Comparison of ENCODE assay signal across 26 cellular contexts in genomic region chr6:107564223-107564855, GRCh38.
DNase-seq lines count a peak whose midpoint lies in the region; ATAC-seq and TF ChIP-seq lines count a peak whose summit lies in the region.
"Had no signal": no experiment of that assay in that cellular context is flagged by ENCODE, and none has a peak within 500 bp of the region (broad histone marks: within the 10 kb centered on the region; RNA-seq: fewer than 3 reads in every experiment).

No MANE protein-coding gene starts in this region.

- peak overlapping the region in 1 of 5 experiments; percentile 5 for H3K4me3 Mint-ChIP-seq in brain
- no peak overlapping the region for H3K4me3 Mint-ChIP-seq in activated T-helper 17 cell treated with anti-CD3 and anti-CD28 coated beads, Interleukin-2, amount 50 U/mL, for 72 hours
- H3K4me3 Mint-ChIP-seq: dendritic cell treated with granulocyte-macrophage colony-stimulating factor and Interleukin-4, amounts not matched to agents 40 ng/mL and 50 ng/mL, for 4 days; memory B cell; natural killer cell; T-helper 1 cell treated with Interleukin-12 subunit alpha and Interleukin-12 subunit beta and Interleukin-4 antibody, amounts not matched to agents 30 μg/mL and 1 μg/mL, for 36 hours had no signal

- H3K27ac ChIP-seq in heart left ventricle (peak overlapping the region in 7 of 12 donors; percentile 6 to 64 (median 11)), muscle layer of colon (ENCODE audit: low read depth, low read length) (peak overlapping the region; percentile 42), tibial artery (peak overlapping the region; percentile 62 to 64)
- H3K27ac ChIP-seq: breast epithelium, epithelial cell of prostate, WERI-Rb-1 had no signal

- intact Hi-C loops in heart left ventricle (cut with DNase I) (no loop called here), cardiac septum (cut with DNase I) (no loop called here), tibial artery (cut with DNase I; ENCODE audit: low total_unique reads) (loop anchor here (5.0 kb wide), 1 partner anchor 72 kb away; the partner anchor contains the start of gene SOBP)

- no peaks in the 10 kb centered on the region for H3K27me3 ChIP-seq in heart left ventricle
- H3K27me3 ChIP-seq in muscle layer of colon (ENCODE audit: control insufficient read depth in 1 of 2, insufficient read depth in 2 of 2, low read length in 2 of 2) = no peaks in the 10 kb centered on the region
- H3K27me3 ChIP-seq in tibial artery = no peaks in the 10 kb centered on the region
- H3K27me3 ChIP-seq: breast epithelium had no signal

- H3K27ac Mint-ChIP-seq in brain = peak overlapping the region in 3 of 5 experiments; percentile 63 to 93 (median 76)
- no peak overlapping the region for H3K27ac Mint-ChIP-seq in activated T-helper 17 cell treated with anti-CD3 and anti-CD28 coated beads, Interleukin-2, amount 50 U/mL, for 72 hours
- H3K27ac Mint-ChIP-seq: dendritic cell treated with granulocyte-macrophage colony-stimulating factor and Interleukin-4, amounts not matched to agents 40 ng/mL and 50 ng/mL, for 4 days; memory B cell; natural killer cell; progenitor cell of endocrine pancreas; T-helper 1 cell treated with Interleukin-12 subunit alpha and Interleukin-12 subunit beta and Interleukin-4 antibody, amounts not matched to agents 30 μg/mL and 1 μg/mL, for 36 hours had no signal

- H3K27me3 Mint-ChIP-seq in brain = no peaks in the 10 kb centered on the region
- H3K27me3 Mint-ChIP-seq in activated T-helper 17 cell treated with anti-CD3 and anti-CD28 coated beads, Interleukin-2, amount 50 U/mL, for 72 hours = peaks cover 35% of the 10 kb centered on the region
- H3K27me3 Mint-ChIP-seq: progenitor cell of endocrine pancreas had no signal

- H3K4me1 ChIP-seq in heart left ventricle (peaks cover 0 to 45% (median 2%) of the 10 kb centered on the region in 12 donors), muscle layer of colon (ENCODE audit: insufficient read depth, low read length) (peaks cover 33% of the 10 kb centered on the region), tibial artery (peaks cover 0 to 41% (median 17%) of the 10 kb centered on the region in 4 donors)
- H3K4me1 ChIP-seq: breast epithelium, HAP-1 had no signal

- H3K36me3 ChIP-seq in heart left ventricle = peaks cover 0 to 9% (median 0%) of the 10 kb centered on the region in 9 donors
- no peaks in the 10 kb centered on the region for H3K36me3 ChIP-seq in muscle layer of colon (ENCODE audit: insufficient read depth, low read length)
- no peaks in the 10 kb centered on the region for H3K36me3 ChIP-seq in tibial artery
- H3K36me3 ChIP-seq: breast epithelium, WERI-Rb-1 had no signal

- peaks cover 67% of the 10 kb centered on the region for H3K4me1 Mint-ChIP-seq in brain
- H3K4me1 Mint-ChIP-seq in activated T-helper 17 cell treated with anti-CD3 and anti-CD28 coated beads, Interleukin-2, amount 50 U/mL, for 72 hours = no peaks in the 10 kb centered on the region
- H3K4me1 Mint-ChIP-seq: natural killer cell had no signal

- no peak overlapping the region for H3K4me3 ChIP-seq in heart left ventricle
- no peak overlapping the region for H3K4me3 ChIP-seq in muscle layer of colon (ENCODE audit: low read depth in 1 of 2, low read length in 2 of 2)
- H3K4me3 ChIP-seq in tibial artery = peak overlapping the region in 1 of 2 donors; percentile 2
- H3K4me3 ChIP-seq: breast epithelium, HAP-1 had no signal

- DNase-seq in heart left ventricle (no peak), cardiac septum (ENCODE audit: low spot score) (no peak), tibial artery (no peak)
- DNase-seq: 8988T; activated CD8-positive, alpha-beta memory T cell treated with anti-CD3 and anti-CD28 coated beads, Interleukin-2, amount 50 U/mL, for 4 hours; activated effector memory CD4-positive, alpha-beta T cell treated with Interleukin-2 at 50 U/mL for 16 hours; COR-L47; DMS79 treated with DMSO at 0.1 percent for 48 hours; natural killer cell; NCI-H2107; NCI-H510A treated with DMSO at 0.1 percent for 48 hours; SHP77; stimulated activated CD8-positive, alpha-beta memory T cell treated with anti-CD3 and anti-CD28 coated beads, Interleukin-4, amount 100 ng/mL, for 48 hours; WERI-Rb-1 had no signal

- 57 to 74% (median 64%) methylated on average over 6 of the region's 6 CpGs for WGBS in heart left ventricle, 4 donors

- no peaks in the 10 kb centered on the region for H3K9me3 Mint-ChIP-seq in brain
- H3K9me3 Mint-ChIP-seq in activated T-helper 17 cell treated with anti-CD3 and anti-CD28 coated beads, Interleukin-2, amount 50 U/mL, for 72 hours = no peaks in the 10 kb centered on the region
- H3K9me3 Mint-ChIP-seq: dendritic cell treated with granulocyte-macrophage colony-stimulating factor and Interleukin-4, amounts not matched to agents 40 ng/mL and 50 ng/mL, for 4 days; memory B cell; natural killer cell; T-helper 1 cell treated with Interleukin-12 subunit alpha and Interleukin-12 subunit beta and Interleukin-4 antibody, amounts not matched to agents 30 μg/mL and 1 μg/mL, for 36 hours had no signal

- TF ChIP-seq POLR2A in heart left ventricle (IDR thresholded peaks at IDR 0.05) = no peak

- peaks cover 35% of the 10 kb centered on the region for H3K36me3 Mint-ChIP-seq in brain
- H3K36me3 Mint-ChIP-seq in activated T-helper 17 cell treated with anti-CD3 and anti-CD28 coated beads, Interleukin-2, amount 50 U/mL, for 72 hours (ENCODE audit: low read depth) = no peaks in the 10 kb centered on the region
- H3K36me3 Mint-ChIP-seq: memory B cell, natural killer cell had no signal

- H3K9me3 ChIP-seq in heart left ventricle (no peaks in the 10 kb centered on the region), muscle layer of colon (ENCODE audit: low read length) (no peaks in the 10 kb centered on the region), tibial artery (no peaks in the 10 kb centered on the region)
- H3K9me3 ChIP-seq: breast epithelium, HAP-1 had no signal

- TF ChIP-seq CTCF in heart left ventricle (IDR thresholded peaks at IDR 0.05) (no peak), brain (conservative IDR thresholded peaks at IDR 0.05) (no peak), tibial artery (IDR thresholded peaks at IDR 0.05) (no peak)

- no peak overlapping the region for H3K9ac ChIP-seq in muscle layer of colon (ENCODE audit: low read length)

- ATAC-seq in heart left ventricle = no peak
- no peak for ATAC-seq in GM21390 (IDR thresholded peaks at IDR 0.05; ENCODE audit: unreplicated experiment)
- no peak for ATAC-seq in activated T-helper 17 cell treated with anti-CD3 and anti-CD28 coated beads, Interleukin-2, amount 50 U/mL, for 72 hours (replicated peaks)
- ATAC-seq in HG02852 (IDR thresholded peaks at IDR 0.05; ENCODE audit: unreplicated experiment) = no peak
- ATAC-seq: natural killer cell had no signal

Comparison
In these comparisons a context has a peak if more than half of its experiments do, and no peak if none do; other contexts are left out.
1. H3K27ac ChIP-seq: peak in every context shown above with its lines; median percentile 63 in tibial artery; 42 in muscle layer of colon; 11 in heart left ventricle.